Comparison of ENCODE assay signal across 12 cellular contexts in genomic region chr13:113970810-113971470, GRCh38. TPM values are rescaled to one million over a fixed set of nuclear protein-coding genes. Genes with fewer than 3 reads are reported as not detected.
A peak's percentile ranks its signal among the peaks of the same experiment; 100 is the strongest.
DNase-seq lines count a peak whose midpoint lies in the region; ATAC-seq, FAIRE-seq and TF ChIP-seq lines count a peak whose summit lies in the region.
"Had no signal": no experiment of that assay in that cellular context is flagged by ENCODE, and none has a peak within 500 bp of the region (broad histone marks: within the 10 kb centered on the region; RNA-seq: fewer than 3 reads in every experiment).

No MANE protein-coding gene starts in this region.

- H3K9me3 ChIP-seq in right cardiac atrium (ENCODE audit: control insufficient read depth, low read length), result no peaks in the 10 kb centered on the region
- no peaks in the 10 kb centered on the region for H3K9me3 ChIP-seq in small intestine (ENCODE audit: control insufficient read depth, low read depth)

- H3K36me3 Mint-ChIP-seq in HFFc6 (ENCODE audit: low read depth), result peaks cover 15% of the 10 kb centered on the region; the same call in 1 of the 2 replicates
- no peaks in the 10 kb centered on the region for H3K36me3 Mint-ChIP-seq in activated T-helper 2 cell treated with anti-CD3 and anti-CD28 coated beads, Interferon-gamma antibody, Interleukin-2, Interleukin-4, amounts not matched to agents 10 μg/mL and 5 μg/mL and 100 μg/mL, durations not matched to agents 14 hours and 24 hours and 36 hours (ENCODE audit: low read depth)

- H3K27me3 ChIP-seq in right cardiac atrium (ENCODE audit: control insufficient read depth, insufficient read depth), result no peaks in the 10 kb centered on the region
- H3K27me3 ChIP-seq in small intestine (ENCODE audit: control insufficient read depth in 2 of 2, insufficient read depth in 2 of 2, low read length in 2 of 2), result no peaks in the 10 kb centered on the region

- H3K27ac Mint-ChIP-seq in HFFc6, result 0 out of 2 replicates have a peak overlapping the region, but pooled peaks have one; percentile 33
- H3K27ac Mint-ChIP-seq in activated T-helper 2 cell treated with anti-CD3 and anti-CD28 coated beads, Interferon-gamma antibody, Interleukin-2, Interleukin-4, amounts not matched to agents 10 μg/mL and 5 μg/mL and 100 μg/mL, durations not matched to agents 14 hours and 24 hours and 36 hours, result no peak overlapping the region

- DNase-seq in HFFc6 (no peak), astrocyte of the spinal cord (ENCODE audit: low read depth, low spot score) (peak; percentile 24), right cardiac atrium (peak; percentile 42 to 77 (median 75)), small intestine (peak; percentile 60), iPS-NIHi7 (ENCODE audit: extremely low spot score) (no peak), OCI-M1 (lab: John Stamatoyannopoulos, UW) (no peak)
- DNase-seq in activated T-helper 2 cell treated with anti-CD3 and anti-CD28 coated beads, Interferon-gamma antibody, Interleukin-2, Interleukin-4, amounts not matched to agents 10 μg/mL and 5 μg/mL and 100 μg/mL, durations not matched to agents 14 hours and 24 hours and 36 hours (ENCODE audit: low spot score), result no peak
- DNase-seq: KG1, NCI-H526 treated with DMSO at 0.1 percent for 48 hours, retina had no signal

- TF ChIP-seq CTCF in HFFc6 (IDR thresholded peaks at IDR 0.05), result no peak
- no peak for TF ChIP-seq CTCF in astrocyte of the spinal cord (IDR thresholded peaks at IDR 0.05; ENCODE audit: low read depth, low read length)

- no peak overlapping the region for H3K4me3 Mint-ChIP-seq in HFFc6
- no peak overlapping the region for H3K4me3 Mint-ChIP-seq in activated T-helper 2 cell treated with anti-CD3 and anti-CD28 coated beads, Interferon-gamma antibody, Interleukin-2, Interleukin-4, amounts not matched to agents 10 μg/mL and 5 μg/mL and 100 μg/mL, durations not matched to agents 14 hours and 24 hours and 36 hours (ENCODE audit: low read depth)

- H3K4me1 ChIP-seq in right cardiac atrium (ENCODE audit: control insufficient read depth, insufficient read depth, low read length), result no peaks in the 10 kb centered on the region
- H3K4me1 ChIP-seq in small intestine (ENCODE audit: control insufficient read depth in 2 of 2, insufficient read depth in 1 of 2, low read depth in 1 of 2, low read length in 1 of 2), result no peaks in the 10 kb centered on the region

- H3K27me3 Mint-ChIP-seq in HFFc6 (ENCODE audit: insufficient read depth), result peaks cover 11% of the 10 kb centered on the region
- H3K27me3 Mint-ChIP-seq in activated T-helper 2 cell treated with anti-CD3 and anti-CD28 coated beads, Interferon-gamma antibody, Interleukin-2, Interleukin-4, amounts not matched to agents 10 μg/mL and 5 μg/mL and 100 μg/mL, durations not matched to agents 14 hours and 24 hours and 36 hours (ENCODE audit: low read depth), result no peaks in the 10 kb centered on the region

- H3K36me3 ChIP-seq in small intestine (ENCODE audit: control insufficient read depth in 2 of 2, insufficient read depth in 2 of 2, low read length in 2 of 2), result no peaks in the 10 kb centered on the region

- in situ Hi-C loops in astrocyte of the spinal cord (cut with HindIII; ENCODE audit: low sequenced_read_pairs), result no loop called here

- ATAC-seq in right cardiac atrium (peak; percentile 55 to 77), HG03432 (IDR thresholded peaks at IDR 0.05; ENCODE audit: unreplicated experiment) (no peak)
- ATAC-seq: GM12878 had no signal

- FAIRE-seq in small intestine (lab: Jason Lieb, UNC), result no peak
- FAIRE-seq: GM12878 had no signal

- intact Hi-C loops in right cardiac atrium (cut with DNase I), result no loop called here
- intact Hi-C loops in activated T-helper 2 cell treated with anti-CD3 and anti-CD28 coated beads, Interferon-gamma antibody, Interleukin-2, Interleukin-4, amounts not matched to agents 10 μg/mL and 5 μg/mL and 100 μg/mL, durations not matched to agents 14 hours and 24 hours and 36 hours (cut with micrococcal nuclease), result no loop called here

- H3K27ac ChIP-seq in right cardiac atrium (ENCODE audit: low read length) (peak overlapping the region; percentile 45), small intestine (ENCODE audit: low read depth in 1 of 2, low read length in 1 of 2) (peak overlapping the region in 1 of 2 donors; percentile 61)

- no peaks in the 10 kb centered on the region for H3K9me3 Mint-ChIP-seq in HFFc6
- H3K9me3 Mint-ChIP-seq in activated T-helper 2 cell treated with anti-CD3 and anti-CD28 coated beads, Interferon-gamma antibody, Interleukin-2, Interleukin-4, amounts not matched to agents 10 μg/mL and 5 μg/mL and 100 μg/mL, durations not matched to agents 14 hours and 24 hours and 36 hours, result no peaks in the 10 kb centered on the region

- H3K4me3 ChIP-seq in astrocyte of the spinal cord (ENCODE audit: low read depth, low read length), result no peak overlapping the region
- no peak overlapping the region for H3K4me3 ChIP-seq in right cardiac atrium (ENCODE audit: low read length)
- H3K4me3 ChIP-seq in small intestine (ENCODE audit: low read depth in 1 of 2, low read length in 2 of 2), result no peak overlapping the region
- H3K4me3 ChIP-seq: GM12878 had no signal

- peaks cover 5% of the 10 kb centered on the region; the same call in 1 of the 2 replicates for H3K4me1 Mint-ChIP-seq in HFFc6 (ENCODE audit: low read depth)
- H3K4me1 Mint-ChIP-seq in activated T-helper 2 cell treated with anti-CD3 and anti-CD28 coated beads, Interferon-gamma antibody, Interleukin-2, Interleukin-4, amounts not matched to agents 10 μg/mL and 5 μg/mL and 100 μg/mL, durations not matched to agents 14 hours and 24 hours and 36 hours (ENCODE audit: low read depth), result no peaks in the 10 kb centered on the region

- WGBS in right cardiac atrium, result 67% methylated on average over 19 of the region's 19 CpGs
- WGBS in small intestine, 3 donors, result 41 to 78% (median 61%) methylated on average over 19 of the region's 19 CpGs

RNA-seq across cellular contexts. Expression of gene C13orf46, which starts 2.9 kb away (rescaled TPM):
- total RNA-seq in HFFc6 (2021; fragmentation: NEBNext Ultra II Directional; extraction: Animal tissue kit (Norgen Biotek cat#: 25700)), result 1 to 10 TPM; 1.4 to 2.5 (median 2.0) TPM
- under 1 TPM; 0.21 to 0.76 (median 0.38) TPM for total RNA-seq in right cardiac atrium
- polyA plus RNA-seq in right cardiac atrium (0.20 TPM), small intestine (under 1 TPM in 2 of 3 donors, not detected in 1; 0.22 to 0.27 TPM)
- 0.16 and 0.27 TPM in 2 replicates for total RNA-seq in activated T-helper 2 cell treated with anti-CD3 and anti-CD28 coated beads, Interferon-gamma antibody, Interleukin-2, Interleukin-4, amounts not matched to agents 10 μg/mL and 5 μg/mL and 100 μg/mL, durations not matched to agents 14 hours and 24 hours and 36 hours

Comparison
In these comparisons a context has a peak if more than half of its experiments do, and no peak if none do; other contexts are left out.
1. DNase-seq: peak in astrocyte of the spinal cord (single experiment), right cardiac atrium (3 of 3) and small intestine (single experiment); none in HFFc6 (single experiment), iPS-NIHi7 (single experiment), activated T-helper 2 cell treated with anti-CD3 and anti-CD28 coated beads, Interferon-gamma antibody, Interleukin-2, Interleukin-4, amounts not matched to agents 10 μg/mL and 5 μg/mL and 100 μg/mL, durations not matched to agents 14 hours and 24 hours and 36 hours (single experiment) and OCI-M1 (single experiment).